ENCODE assay signal across 1 cellular context in genomic region chr21:42520628-42521253, GRCh38.
TF ChIP-seq lines count a peak whose summit lies in the region.

No MANE protein-coding gene starts in this region.

TF ChIP-seq in SK-N-SH, 30 proteins besides CTCF, POLR2A, EP300 and RAD21 (continued from another document):
- no peak for TF ChIP-seq USF1 (IDR thresholded peaks at IDR 0.05; ENCODE audit: borderline replicate concordance, low read depth)
- no peak for TF ChIP-seq RXRA (IDR thresholded peaks at IDR 0.05; ENCODE audit: borderline replicate concordance, low read depth)
- no peak for TF ChIP-seq ZBTB33 (IDR thresholded peaks at IDR 0.05; ENCODE audit: borderline replicate concordance, low read depth)
- no peak for TF ChIP-seq IRF3 (IDR thresholded peaks at IDR 0.05; ENCODE audit: low read depth, low read length)
- no peak for TF ChIP-seq PBX3 (IDR thresholded peaks at IDR 0.05)
- TF ChIP-seq NFIC (IDR thresholded peaks at IDR 0.05; ENCODE audit: borderline replicate concordance): no peak
- no peak for TF ChIP-seq EZH2phosphoT487 (IDR thresholded peaks at IDR 0.05; ENCODE audit: borderline replicate concordance, low read depth)
- TF ChIP-seq FOSL2 (IDR thresholded peaks at IDR 0.05; ENCODE audit: borderline replicate concordance, low read depth): no peak
- TF ChIP-seq MEF2A (IDR thresholded peaks at IDR 0.05; ENCODE audit: borderline replicate concordance, low read depth): no peak
- TF ChIP-seq RFX5 (IDR thresholded peaks at IDR 0.05; ENCODE audit: low read length): no peak
- TF ChIP-seq TAF1 (IDR thresholded peaks at IDR 0.05; ENCODE audit: borderline replicate concordance, low read depth, low read length): no peak
- TF ChIP-seq SMC3 (IDR thresholded peaks at IDR 0.05; ENCODE audit: low read depth, low read length): no peak; the same call in 1 of the 2 replicates
TF ChIP-seq in SK-N-SH: peak in this region for 0.
